In genomic region chr6:152338335-152339125, GRCh38 we compare ENCODE assay signal across 1 cellular context.
TF ChIP-seq lines count a peak whose summit lies in the region.

No MANE protein-coding gene starts in this region.

TF ChIP-seq in HepG2, 621 proteins besides CTCF, POLR2A, EP300 and RAD21 (continued from another document):
- peak; percentile 39; the same call in 1 of the 2 replicates for TF ChIP-seq CEBPG (CRISPR knock-in tag; IDR thresholded peaks at IDR 0.05)
- TF ChIP-seq SIN3A (IDR thresholded peaks at IDR 0.05; ENCODE audit: borderline replicate concordance, low read depth, low read length), result no peak
- peak; percentile 31; the same call in 1 of the 2 replicates for TF ChIP-seq RXRB (CRISPR knock-in tag; IDR thresholded peaks at IDR 0.05; ENCODE audit: borderline replicate concordance)
- TF ChIP-seq ZBTB43 (CRISPR knock-in tag; conservative IDR thresholded peaks at IDR 0.05), result no peak
- TF ChIP-seq ZNF136 (CRISPR knock-in tag; IDR thresholded peaks at IDR 0.05; ENCODE audit: low read depth), result no peak
- TF ChIP-seq GLMP (CRISPR knock-in tag; IDR thresholded peaks at IDR 0.05; ENCODE audit: borderline replicate concordance), result no peak
- TF ChIP-seq KLF16 (CRISPR knock-in tag; IDR thresholded peaks at IDR 0.05), result peak in 1 of 2 experiments; percentile 65; a peak in 2 of 4 replicates
- no peak for TF ChIP-seq MYPOP (CRISPR knock-in tag; IDR thresholded peaks at IDR 0.05)
- TF ChIP-seq RBAK (CRISPR knock-in tag; IDR thresholded peaks at IDR 0.05), result no peak
- no peak for TF ChIP-seq SRF (IDR thresholded peaks at IDR 0.05; ENCODE audit: low read depth, low read length)
- no peak for TF ChIP-seq HMGXB3 (CRISPR knock-in tag; IDR thresholded peaks at IDR 0.05; ENCODE audit: borderline replicate concordance)
- peak; percentile 54; the same call in 1 of the 2 replicates for TF ChIP-seq GATAD2A (CRISPR knock-in tag; IDR thresholded peaks at IDR 0.05)
- TF ChIP-seq ZNF331 (CRISPR knock-in tag; IDR thresholded peaks at IDR 0.05), result peak; percentile 52; the same call in 1 of the 2 replicates
- TF ChIP-seq SPEN (CRISPR knock-in tag; IDR thresholded peaks at IDR 0.05; ENCODE audit: low read depth), result no peak
- TF ChIP-seq HOXA5 (CRISPR knock-in tag; IDR thresholded peaks at IDR 0.05), result 0 out of 2 replicates have a peak, but pooled peaks have one; percentile 17
- no peak for TF ChIP-seq DZIP1 (CRISPR knock-in tag; IDR thresholded peaks at IDR 0.05)
- TF ChIP-seq KLF15 (CRISPR knock-in tag; IDR thresholded peaks at IDR 0.05; ENCODE audit: borderline replicate concordance), result no peak
